In the genomic region with DNA sequence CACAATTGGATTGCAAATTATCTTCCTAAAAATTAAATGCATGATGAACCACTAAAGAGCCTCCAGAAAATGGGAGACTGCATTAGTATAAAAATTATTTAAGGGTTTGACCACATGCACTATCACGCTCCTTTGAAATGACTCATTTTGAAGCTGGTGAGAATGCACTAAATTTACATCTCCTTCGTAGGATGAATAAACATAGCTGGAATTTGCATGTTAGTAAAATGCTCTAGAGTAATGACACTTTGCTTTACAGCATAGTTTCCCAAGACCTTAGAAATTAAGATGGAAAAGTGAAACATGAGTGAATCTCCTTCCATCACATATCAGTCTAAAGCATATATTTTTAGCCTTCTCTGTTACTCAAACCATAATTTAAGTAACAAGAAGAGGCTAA, we compare ENCODE assay signal across 20 cellular contexts. TPM values are rescaled to one million over a fixed set of nuclear protein-coding genes. Genes with fewer than 3 reads are reported as not detected.
DNase-seq lines count a peak whose midpoint lies in the region; ATAC-seq lines count a peak whose summit lies in the region.
"Had no signal": no experiment of that assay in that cellular context is flagged by ENCODE, and none has a peak within 500 bp of the region (broad histone marks: within the 10 kb centered on the region; RNA-seq: fewer than 3 reads in every experiment).

No MANE protein-coding gene starts in this region.

- no peak overlapping the region for H3K4me3 Mint-ChIP-seq in naive thymus-derived CD4-positive, alpha-beta T cell
- H3K4me3 Mint-ChIP-seq: IgD-negative memory B cell; naive B cell; stimulated activated naive CD8-positive, alpha-beta T cell treated with anti-CD3 and anti-CD28 coated beads, Interleukin-15, amount 100 ng/mL, for 72 hours; T-helper 1 cell treated with Interleukin-12 subunit alpha and Interleukin-12 subunit beta and Interleukin-4 antibody, amounts not matched to agents 30 μg/mL and 1 μg/mL, for 36 hours had no signal

- peak; percentile 51 for DNase-seq in AG20443 (ENCODE audit: low spot score)
- DNase-seq in M059J (ENCODE audit: low read depth) = peak; percentile 90
- DNase-seq in dedifferentiated amniotic fluid mesenchymal stem cell (ENCODE audit: extremely low spot score) = peak; percentile 87
- DNase-seq in non-pigmented ciliary epithelial cell (ENCODE audit: low read depth) = peak; percentile 57
- no peak for DNase-seq in activated CD4-positive, CD25-positive, alpha-beta regulatory T cell treated with anti-CD3 and anti-CD28 coated beads, Interleukin-2, amount 50 U/mL, for 72 hours
- no peak for DNase-seq in HUDEP-2 (lab: John Stamatoyannopoulos, UW; ENCODE audit: unreplicated experiment in 76 of 76)
- no peak for DNase-seq in naive thymus-derived CD4-positive, alpha-beta T cell
- DNase-seq: activated CD4-positive, CD25-positive, alpha-beta regulatory T cell; C1 segment of cervical spinal cord; foreskin melanocyte; naive B cell; NCI-H1105; NCI-H2171 treated with DMSO at 0.1 percent for 48 hours; psoas muscle; stimulated activated naive CD8-positive, alpha-beta T cell treated with anti-CD3 and anti-CD28 coated beads, Interleukin-15, amount 100 ng/mL, for 72 hours had no signal

- intact Hi-C loops in naive thymus-derived CD4-positive, alpha-beta T cell (cut with micrococcal nuclease) = no loop called here

- no peak overlapping the region for H3K27ac ChIP-seq in naive thymus-derived CD4-positive, alpha-beta T cell (ENCODE audit: low read depth, low read length)
- H3K27ac ChIP-seq: ascending aorta, psoas muscle had no signal

- no peaks in the 10 kb centered on the region for H3K9me3 ChIP-seq in naive thymus-derived CD4-positive, alpha-beta T cell (ENCODE audit: control insufficient read depth in 2 of 3, low read length in 3 of 3)
- H3K9me3 ChIP-seq: ascending aorta, HAP-1, psoas muscle had no signal

- H3K27me3 Mint-ChIP-seq in naive thymus-derived CD4-positive, alpha-beta T cell = peaks cover 38 to 59% (median 42%) of the 10 kb centered on the region in 5 donors

- peaks cover 0 to 11% (median 4%) of the 10 kb centered on the region in 11 donors for H3K9me3 Mint-ChIP-seq in naive thymus-derived CD4-positive, alpha-beta T cell
- H3K9me3 Mint-ChIP-seq: T-helper 1 cell treated with Interleukin-12 subunit alpha and Interleukin-12 subunit beta and Interleukin-4 antibody, amounts not matched to agents 30 μg/mL and 1 μg/mL, for 36 hours had no signal

- peaks cover 0 to 8% (median 0%) of the 10 kb centered on the region in 5 donors for H3K36me3 Mint-ChIP-seq in naive thymus-derived CD4-positive, alpha-beta T cell

- H3K4me1 Mint-ChIP-seq in naive thymus-derived CD4-positive, alpha-beta T cell = peaks cover 0 to 6% (median 0%) of the 10 kb centered on the region in 7 donors
- H3K4me1 Mint-ChIP-seq: IgD-negative memory B cell had no signal

- no peak overlapping the region for H3K4me3 ChIP-seq in naive thymus-derived CD4-positive, alpha-beta T cell (ENCODE audit: low read length)
- H3K4me3 ChIP-seq: ascending aorta, HAP-1, psoas muscle had no signal

- no peak for ATAC-seq in HG03354 (IDR thresholded peaks at IDR 0.05; ENCODE audit: poor library complexity, severe bottlenecking, unreplicated experiment)
- no peak for ATAC-seq in naive thymus-derived CD4-positive, alpha-beta T cell
- ATAC-seq: psoas muscle; stimulated activated naive CD8-positive, alpha-beta T cell treated with anti-CD3 and anti-CD28 coated beads, Interleukin-15, amount 100 ng/mL, for 72 hours had no signal

- no peaks in the 10 kb centered on the region for H3K4me1 ChIP-seq in naive thymus-derived CD4-positive, alpha-beta T cell (ENCODE audit: control insufficient read depth in 2 of 2, insufficient read depth in 2 of 2, low read length in 2 of 2)
- H3K4me1 ChIP-seq: ascending aorta, psoas muscle had no signal

- H3K36me3 ChIP-seq in naive thymus-derived CD4-positive, alpha-beta T cell (ENCODE audit: control insufficient read depth in 2 of 3, insufficient read depth in 3 of 3, low read length in 3 of 3) = no peaks in the 10 kb centered on the region
- H3K36me3 ChIP-seq: ascending aorta, HAP-1 had no signal

- CTCF ChIA-PET in naive thymus-derived CD4-positive, alpha-beta T cell (lab: Charles Lee) = no interaction called here

- H3K27ac Mint-ChIP-seq in naive thymus-derived CD4-positive, alpha-beta T cell = no peak overlapping the region
- H3K27ac Mint-ChIP-seq: IgD-negative memory B cell; naive B cell; stimulated activated naive CD8-positive, alpha-beta T cell treated with anti-CD3 and anti-CD28 coated beads, Interleukin-15, amount 100 ng/mL, for 72 hours; T-helper 1 cell treated with Interleukin-12 subunit alpha and Interleukin-12 subunit beta and Interleukin-4 antibody, amounts not matched to agents 30 μg/mL and 1 μg/mL, for 36 hours had no signal

- POLR2A ChIA-PET in naive thymus-derived CD4-positive, alpha-beta T cell (lab: Charles Lee) = no interaction called here

- no peaks in the 10 kb centered on the region for H3K27me3 ChIP-seq in naive thymus-derived CD4-positive, alpha-beta T cell (ENCODE audit: control insufficient read depth in 2 of 2, insufficient read depth in 2 of 2, low read length in 2 of 2)

RNA-seq across cellular contexts. Expression of a gene that starts 2.4 kb away (rescaled TPM):
- 10.5 and 12.3 TPM in 2 replicates for total RNA-seq in M059J (2014; rRNA removed; shearing (Covaris generic))
- total RNA-seq in naive thymus-derived CD4-positive, alpha-beta T cell = not detected
- not detected for polyA plus RNA-seq in naive thymus-derived CD4-positive, alpha-beta T cell
- polyA plus RNA-seq: IgD-negative memory B cell had no signal

Comparison
In these comparisons a context has a peak if more than half of its experiments do, and no peak if none do; other contexts are left out.
1. DNase-seq: peak in AG20443 (single experiment), M059J (single experiment), dedifferentiated amniotic fluid mesenchymal stem cell (single experiment) and non-pigmented ciliary epithelial cell (single experiment); none in activated CD4-positive, CD25-positive, alpha-beta regulatory T cell treated with anti-CD3 and anti-CD28 coated beads, Interleukin-2, amount 50 U/mL, for 72 hours (single experiment), HUDEP-2 (0 of 76) and naive thymus-derived CD4-positive, alpha-beta T cell (0 of 9).
2. RNA of a gene that starts 2.4 kb away (total RNA-seq): 10.5 to 12.3 TPM in M059J; not detected in naive thymus-derived CD4-positive, alpha-beta T cell; every median in the first group is over 10 times any median in the second.